Comparison of ENCODE assay signal across 8 cellular contexts in genomic region chr16:29261427-29262248, GRCh38.
DNase-seq lines count a peak whose midpoint lies in the region; ATAC-seq and TF ChIP-seq lines count a peak whose summit lies in the region.
"Not testable (repeated sequence)": the region's sequence is repeated elsewhere in the genome, so short reads cannot be mapped to it uniquely, and the experiment has no call there.

No MANE protein-coding gene starts in this region.

- ATAC-seq in PC-3 (peak; percentile 72), esophagus mucosa (peak; percentile 19), lower lobe of right lung (peak; percentile 51 to 83)

- DNase-seq in BE2C (peak; percentile 49), PC-3 (peak; percentile 40), astrocyte of the spinal cord (ENCODE audit: low read depth, low spot score) (peak; percentile 47), left ventricle myocardium inferior (peak; percentile 51), testis (peak; percentile 62)
- DNase-seq in lower lobe of right lung = not testable (repeated sequence)

- WGBS in testis, 2 donors = 39 to 59% methylated on average over 13 to 20 of the region's 37 CpGs

- H3K4me3 ChIP-seq in BE2C (ENCODE audit: low read depth, low read length) = peak overlapping the region; percentile 20; the same call in 1 of the 2 replicates
- not testable (repeated sequence) for H3K4me3 ChIP-seq in PC-3 (ENCODE audit: low read length); astrocyte of the spinal cord (ENCODE audit: low read depth, low read length); lower lobe of right lung; testis
- H3K4me3 ChIP-seq in left ventricle myocardium inferior = peak overlapping the region; percentile 53
- H3K4me3 ChIP-seq in parathyroid adenoma (ENCODE audit: low read depth, low read length) = peak overlapping the region; percentile 48

- H3K9me2 ChIP-seq in PC-3 (replicated peaks; ENCODE audit: low read length) = not testable (repeated sequence)

- POLR2A ChIA-PET in PC-3 (lab: Charles Lee; ENCODE audit: unreplicated experiment) = not testable (repeated sequence)

- BruUV-seq in PC-3 (replicated peaks; lab: Mats Ljungman, UMichigan) = TSS peak; percentile 21

- not testable (repeated sequence) for H3K36me3 ChIP-seq in BE2C; PC-3 (ENCODE audit: low read depth, low read length); left ventricle myocardium inferior; lower lobe of right lung; parathyroid adenoma (ENCODE audit: control insufficient read depth, insufficient read depth, low read length); testis (ENCODE audit: low read depth, missing control alignments)

- H3K27ac ChIP-seq in PC-3 (ENCODE audit: low read length) (peak overlapping the region; percentile 98), left ventricle myocardium inferior (replicated peaks) (peak overlapping the region; percentile 80), parathyroid adenoma (peak overlapping the region; percentile 93), testis (peak overlapping the region; percentile 31 to 64)
- not testable (repeated sequence) for H3K27ac ChIP-seq in lower lobe of right lung

- not testable (repeated sequence) for H3K79me2 ChIP-seq in PC-3 (ENCODE audit: low read length); parathyroid adenoma

- H2AFZ ChIP-seq in PC-3 (ENCODE audit: low read length) = not testable (repeated sequence)
- peak overlapping the region; percentile 76 for H2AFZ ChIP-seq in parathyroid adenoma

- not testable (repeated sequence) for TF ChIP-seq POLR2A in testis (IDR thresholded peaks at IDR 0.05)

- H3K4me1 ChIP-seq in BE2C (peaks cover 36% of the 10 kb centered on the region), PC-3 (ENCODE audit: insufficient read depth, low read length) (peaks cover 28% of the 10 kb centered on the region), left ventricle myocardium inferior (peaks cover 34% of the 10 kb centered on the region), parathyroid adenoma (peaks cover 39% of the 10 kb centered on the region), testis (peaks cover 34% of the 10 kb centered on the region)
- H3K4me1 ChIP-seq in lower lobe of right lung = not testable (repeated sequence)

- H3K9ac ChIP-seq in PC-3 (ENCODE audit: low read length) (peak overlapping the region; percentile 93), parathyroid adenoma (peak overlapping the region; percentile 53)

- H3K27me3 ChIP-seq in BE2C; PC-3 (ENCODE audit: low read length); left ventricle myocardium inferior (ENCODE audit: low read depth); lower lobe of right lung (ENCODE audit: low read depth); parathyroid adenoma (ENCODE audit: control insufficient read depth, insufficient read depth, low read length); testis: not testable (repeated sequence)

- H3K9me3 ChIP-seq in BE2C; PC-3 (ENCODE audit: low read length); left ventricle myocardium inferior (replicated peaks); lower lobe of right lung; parathyroid adenoma (ENCODE audit: control insufficient read depth, low read length); testis: not testable (repeated sequence)

- H3F3A ChIP-seq in PC-3 (ENCODE audit: low read length, unreplicated experiment) = not testable (repeated sequence)

- not testable (repeated sequence) for TF ChIP-seq CTCF in BE2C (IDR thresholded peaks at IDR 0.05; ENCODE audit: low read depth, low read length); PC-3 (conservative IDR thresholded peaks at IDR 0.05; ENCODE audit: low read depth, low read length); astrocyte of the spinal cord (IDR thresholded peaks at IDR 0.05; ENCODE audit: low read depth, low read length); left ventricle myocardium inferior (IDR thresholded peaks at IDR 0.05; ENCODE audit: borderline replicate concordance); lower lobe of right lung (IDR thresholded peaks at IDR 0.05); parathyroid adenoma (IDR thresholded peaks at IDR 0.05); testis (IDR thresholded peaks at IDR 0.05)

- in situ Hi-C loops in astrocyte of the spinal cord (cut with HindIII; ENCODE audit: low sequenced_read_pairs) = not testable (repeated sequence)

- H3K4me2 ChIP-seq in PC-3 (ENCODE audit: low read length) = peak overlapping the region; percentile 54
- peak overlapping the region; percentile 78 for H3K4me2 ChIP-seq in parathyroid adenoma (ENCODE audit: low read length)

- CTCF ChIA-PET in PC-3 (lab: Charles Lee) = not testable (repeated sequence)

- H4K20me1 ChIP-seq in PC-3 (ENCODE audit: low read length) = not testable (repeated sequence)

- intact Hi-C loops in PC-3 (cut with micrococcal nuclease); left ventricle myocardium inferior (cut with micrococcal nuclease); lower lobe of right lung (cut with DNase I); testis (cut with DNase I; ENCODE audit: low total_unique reads): not testable (repeated sequence)

Comparison
In these comparisons a context has a peak if more than half of its experiments do, and no peak if none do; other contexts are left out.
1. ATAC-seq: peak in every context shown above with its lines; median percentile 72 in PC-3; 67 in lower lobe of right lung; 19 in esophagus mucosa.